ENCODE assay signal across 19 cellular contexts in the genomic region with DNA sequence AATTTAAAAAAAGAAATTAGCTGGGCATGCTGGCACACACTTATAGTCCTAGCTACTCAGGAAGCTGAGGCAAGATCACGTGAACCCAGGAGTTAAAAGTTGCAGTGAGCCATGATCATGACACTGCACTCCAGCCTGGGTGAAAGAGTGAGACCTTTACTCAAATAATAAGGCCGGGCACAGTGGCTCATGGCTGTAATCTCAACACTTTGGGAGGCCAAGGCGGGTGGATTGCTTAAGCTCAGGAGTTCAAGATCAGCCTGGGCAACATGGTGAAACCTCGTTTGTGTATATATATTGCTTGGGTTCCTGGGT. TPM values are rescaled to one million over a fixed set of nuclear protein-coding genes. Genes with fewer than 3 reads are reported as not detected.
A peak's percentile ranks its signal among the peaks of the same experiment; 100 is the strongest.
DNase-seq lines count a peak whose midpoint lies in the region; TF ChIP-seq lines count a peak whose summit lies in the region.
"Had no signal": no experiment of that assay in that cellular context is flagged by ENCODE, and none has a peak within 500 bp of the region (broad histone marks: within the 10 kb centered on the region; RNA-seq: fewer than 3 reads in every experiment).

No MANE protein-coding gene starts in this region.

- CTCF ChIA-PET in GM10248 (lab: Yijun Ruan, JAX), result interaction anchor here (0.7 to 10.6 kb wide), 9 partner anchors 21 to 149 kb away, joined by 3 to 238 read pairs (median 9); a partner anchor contains a TSS

- WGBS in smooth muscle cell (ENCODE audit: low lambda C conversion rate), result 84% methylated on average over 4 of the region's 4 CpGs
- 83% methylated on average over 4 of the region's 4 CpGs for WGBS in hepatocyte (ENCODE audit: low lambda C conversion rate, missing lambda C conversion rate)

- H3K4me3 Mint-ChIP-seq in IgD-negative memory B cell, result peak overlapping the region in 3 of 4 donors; percentile 80 to 94 (median 84)
- H3K4me3 Mint-ChIP-seq: CD8-positive, alpha-beta memory T cell had no signal

- peaks cover 1% of the 10 kb centered on the region for H3K36me3 Mint-ChIP-seq in IgD-negative memory B cell
- H3K36me3 Mint-ChIP-seq: CD8-positive, alpha-beta memory T cell had no signal

- H3F3A ChIP-seq in smooth muscle cell (ENCODE audit: low read depth), result peaks cover 17% of the 10 kb centered on the region

- H4K20me1 ChIP-seq in BLaER1 (no peaks in the 10 kb centered on the region), smooth muscle cell (ENCODE audit: low read depth) (no peaks in the 10 kb centered on the region), hepatocyte (ENCODE audit: insufficient read depth, poor library complexity, severe bottlenecking) (no peaks in the 10 kb centered on the region)

- H3K27ac ChIP-seq in BLaER1 (peak overlapping the region; percentile 91), smooth muscle cell (ENCODE audit: low read depth) (no peak overlapping the region), hepatocyte (no peak overlapping the region)

- H3K27ac Mint-ChIP-seq in IgD-negative memory B cell, result peak overlapping the region; percentile 93 to 99 (median 98)

- peaks cover 87% of the 10 kb centered on the region for H3K4me1 ChIP-seq in BLaER1
- H3K4me1 ChIP-seq in iPS-15b (ENCODE audit: control insufficient read depth, insufficient read depth, low read length), result no peaks in the 10 kb centered on the region
- H3K4me1 ChIP-seq in smooth muscle cell (ENCODE audit: low read depth), result peaks cover 3% of the 10 kb centered on the region
- H3K4me1 ChIP-seq in hepatocyte (ENCODE audit: insufficient read depth), result peaks cover 4% of the 10 kb centered on the region

- DNase-seq in smooth muscle cell (lab: John Stamatoyannopoulos, UW; ENCODE audit: unreplicated experiment) (no peak), GM10248 (ENCODE audit: extremely low spot score) (no peak), hepatocyte (ENCODE audit: low spot score) (no peak), foreskin melanocyte (no peak)
- DNase-seq: BE2C; CD8-positive, alpha-beta memory T cell; DMS79; KBM-7; NCI-H1417 treated with DMSO at 0.1 percent for 48 hours; NCI-H1930; NCI-H2171; NCI-H510A; NCI-H774; Right ventricle myocardium superior had no signal

- no peaks in the 10 kb centered on the region for H3K27me3 Mint-ChIP-seq in IgD-negative memory B cell

- H3K4me2 ChIP-seq in BLaER1, result peak overlapping the region; percentile 93
- H3K4me2 ChIP-seq in smooth muscle cell, result peak overlapping the region; percentile 73
- H3K4me2 ChIP-seq in hepatocyte, result no peak overlapping the region

- H3K9ac ChIP-seq in BLaER1 (peak overlapping the region; percentile 36; the same call in 1 of the 2 replicates), iPS-15b (ENCODE audit: low read depth, low read length) (peak overlapping the region; percentile 24), smooth muscle cell (ENCODE audit: low read depth) (no peak overlapping the region)

- no peaks in the 10 kb centered on the region for H3K9me3 Mint-ChIP-seq in IgD-negative memory B cell
- H3K9me3 Mint-ChIP-seq: CD8-positive, alpha-beta memory T cell had no signal

- POLR2A ChIA-PET in GM10248 (lab: Yijun Ruan, JAX), result interaction anchor here (0.7 kb wide), 1 partner anchor 892 kb away, joined by 7 read pairs; no protein-coding TSS in a partner anchor

- H2AFZ ChIP-seq in smooth muscle cell (ENCODE audit: low read depth), result no peak overlapping the region
- no peak overlapping the region for H2AFZ ChIP-seq in hepatocyte

- H3K4me3 ChIP-seq in BLaER1 (no peak overlapping the region), iPS-15b (ENCODE audit: low read depth, low read length) (no peak overlapping the region), smooth muscle cell (no peak overlapping the region), hepatocyte (no peak overlapping the region)

- H3K4me1 Mint-ChIP-seq in IgD-negative memory B cell, result peaks cover 49 to 54% (median 50%) of the 10 kb centered on the region in 3 donors

- H3K27me3 ChIP-seq in BLaER1, result no peaks in the 10 kb centered on the region
- H3K27me3 ChIP-seq in iPS-15b (ENCODE audit: control insufficient read depth, insufficient read depth, low read length), result peaks cover 4% of the 10 kb centered on the region
- H3K27me3 ChIP-seq in smooth muscle cell (ENCODE audit: low read depth), result no peaks in the 10 kb centered on the region
- no peaks in the 10 kb centered on the region for H3K27me3 ChIP-seq in hepatocyte
- H3K27me3 ChIP-seq: BE2C had no signal

- H3K9me2 ChIP-seq in hepatocyte (replicated peaks; ENCODE audit: insufficient read depth), result no peaks in the 10 kb centered on the region

- TF ChIP-seq CTCF in smooth muscle cell (IDR thresholded peaks at IDR 0.05; ENCODE audit: borderline replicate concordance, insufficient read depth, poor library complexity, severe bottlenecking) (no peak), GM10248 (IDR thresholded peaks at IDR 0.05; ENCODE audit: control extremely low read depth, extremely low read depth, low read depth, missing control alignments) (no peak), hepatocyte (IDR thresholded peaks at IDR 0.05; ENCODE audit: poor library complexity) (no peak)

- H3K9me3 ChIP-seq in BLaER1, result no peaks in the 10 kb centered on the region
- no peaks in the 10 kb centered on the region for H3K9me3 ChIP-seq in iPS-15b (ENCODE audit: control insufficient read depth, insufficient read depth, low read length)
- H3K9me3 ChIP-seq in smooth muscle cell (replicated peaks; ENCODE audit: low read depth), result no peaks in the 10 kb centered on the region
- H3K9me3 ChIP-seq in hepatocyte (ENCODE audit: low read depth), result no peaks in the 10 kb centered on the region
- H3K9me3 ChIP-seq: BE2C had no signal

- H3K36me3 ChIP-seq in BLaER1 (no peaks in the 10 kb centered on the region), iPS-15b (ENCODE audit: control insufficient read depth, insufficient read depth, low read length) (no peaks in the 10 kb centered on the region), smooth muscle cell (ENCODE audit: low read depth) (no peaks in the 10 kb centered on the region), hepatocyte (replicated peaks; ENCODE audit: insufficient read depth, low read depth) (no peaks in the 10 kb centered on the region)
- H3K36me3 ChIP-seq: BE2C had no signal

- no peaks in the 10 kb centered on the region for H3K79me2 ChIP-seq in smooth muscle cell (ENCODE audit: low read depth)
- no peaks in the 10 kb centered on the region for H3K79me2 ChIP-seq in hepatocyte

RNA-seq across cellular contexts. Expression of a gene that starts 11.5 kb away (rescaled TPM):
- polyA plus RNA-seq in IgD-negative memory B cell (43.8 TPM), smooth muscle cell (47.3 and 57.2 TPM in 2 replicates), hepatocyte (37.8 and 38.3 TPM in 2 replicates)
- total RNA-seq in smooth muscle cell (10.7 and 26.6 TPM in 2 replicates), hepatocyte (12.5 and 12.9 TPM in 2 replicates)

RNA-seq across cellular contexts. Expression of a gene that starts 33.8 kb away (rescaled TPM):
- polyA plus RNA-seq in IgD-negative memory B cell (not detected), smooth muscle cell (not detected in 2 replicates), hepatocyte (0.93 and 2.3 TPM in 2 replicates)
- total RNA-seq in smooth muscle cell (not detected in 2 replicates), hepatocyte (1.9 TPM in 1 of 2 replicates, not detected in the other)
- total RNA-seq: CD8-positive, alpha-beta memory T cell; G401; H1; Right ventricle myocardium superior had no signal
- polyA plus RNA-seq: CD8-positive, alpha-beta memory T cell; H1 had no signal

RNA-seq across cellular contexts. Expression of a gene that starts 36.2 kb away (rescaled TPM):
- polyA plus RNA-seq in IgD-negative memory B cell (160 TPM), smooth muscle cell (114 and 128 TPM in 2 replicates), hepatocyte (223 and 232 TPM in 2 replicates)
- total RNA-seq in smooth muscle cell (74.7 and 96.8 TPM in 2 replicates), hepatocyte (115 and 157 TPM in 2 replicates)

RNA-seq across cellular contexts. Expression of a gene that starts 45.2 kb away (rescaled TPM):
- 70.9 TPM for polyA plus RNA-seq in IgD-negative memory B cell
- 32.4 and 37.3 TPM in 2 replicates for total RNA-seq in smooth muscle cell
- 28.4 and 34.8 TPM in 2 replicates for polyA plus RNA-seq in smooth muscle cell
- total RNA-seq in hepatocyte, result 44.1 and 46.0 TPM in 2 replicates
- polyA plus RNA-seq in hepatocyte, result 35.5 and 36.8 TPM in 2 replicates
